ENCODE assay signal across 1 cellular context in the genomic region with DNA sequence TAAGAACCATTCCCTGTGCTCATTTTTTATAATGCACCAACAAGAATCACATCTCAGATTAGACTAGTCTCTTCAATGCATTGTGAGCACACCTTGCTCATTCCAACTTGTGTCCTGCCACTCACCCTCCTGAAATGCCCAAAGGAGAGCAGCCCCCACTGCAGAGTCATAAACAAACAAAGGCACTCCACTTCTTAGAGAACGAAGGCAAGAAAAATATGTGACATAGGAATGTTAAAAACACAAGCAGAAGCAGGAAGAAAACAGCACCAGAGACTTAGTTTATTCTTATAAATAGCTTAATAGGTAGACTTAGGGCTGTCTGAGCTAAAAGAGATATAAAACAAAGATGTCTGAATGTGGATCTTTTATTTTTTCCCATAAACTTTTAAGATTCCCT.
TF ChIP-seq lines count a peak whose summit lies in the region.

No MANE protein-coding gene starts in this region.

TF ChIP-seq in GM23338, 12 proteins besides CTCF, POLR2A, EP300 and RAD21 (continued from another document):
- TF ChIP-seq JUNB (IDR thresholded peaks at IDR 0.05; ENCODE audit: unreplicated experiment): no peak
- TF ChIP-seq, protein P1, sequence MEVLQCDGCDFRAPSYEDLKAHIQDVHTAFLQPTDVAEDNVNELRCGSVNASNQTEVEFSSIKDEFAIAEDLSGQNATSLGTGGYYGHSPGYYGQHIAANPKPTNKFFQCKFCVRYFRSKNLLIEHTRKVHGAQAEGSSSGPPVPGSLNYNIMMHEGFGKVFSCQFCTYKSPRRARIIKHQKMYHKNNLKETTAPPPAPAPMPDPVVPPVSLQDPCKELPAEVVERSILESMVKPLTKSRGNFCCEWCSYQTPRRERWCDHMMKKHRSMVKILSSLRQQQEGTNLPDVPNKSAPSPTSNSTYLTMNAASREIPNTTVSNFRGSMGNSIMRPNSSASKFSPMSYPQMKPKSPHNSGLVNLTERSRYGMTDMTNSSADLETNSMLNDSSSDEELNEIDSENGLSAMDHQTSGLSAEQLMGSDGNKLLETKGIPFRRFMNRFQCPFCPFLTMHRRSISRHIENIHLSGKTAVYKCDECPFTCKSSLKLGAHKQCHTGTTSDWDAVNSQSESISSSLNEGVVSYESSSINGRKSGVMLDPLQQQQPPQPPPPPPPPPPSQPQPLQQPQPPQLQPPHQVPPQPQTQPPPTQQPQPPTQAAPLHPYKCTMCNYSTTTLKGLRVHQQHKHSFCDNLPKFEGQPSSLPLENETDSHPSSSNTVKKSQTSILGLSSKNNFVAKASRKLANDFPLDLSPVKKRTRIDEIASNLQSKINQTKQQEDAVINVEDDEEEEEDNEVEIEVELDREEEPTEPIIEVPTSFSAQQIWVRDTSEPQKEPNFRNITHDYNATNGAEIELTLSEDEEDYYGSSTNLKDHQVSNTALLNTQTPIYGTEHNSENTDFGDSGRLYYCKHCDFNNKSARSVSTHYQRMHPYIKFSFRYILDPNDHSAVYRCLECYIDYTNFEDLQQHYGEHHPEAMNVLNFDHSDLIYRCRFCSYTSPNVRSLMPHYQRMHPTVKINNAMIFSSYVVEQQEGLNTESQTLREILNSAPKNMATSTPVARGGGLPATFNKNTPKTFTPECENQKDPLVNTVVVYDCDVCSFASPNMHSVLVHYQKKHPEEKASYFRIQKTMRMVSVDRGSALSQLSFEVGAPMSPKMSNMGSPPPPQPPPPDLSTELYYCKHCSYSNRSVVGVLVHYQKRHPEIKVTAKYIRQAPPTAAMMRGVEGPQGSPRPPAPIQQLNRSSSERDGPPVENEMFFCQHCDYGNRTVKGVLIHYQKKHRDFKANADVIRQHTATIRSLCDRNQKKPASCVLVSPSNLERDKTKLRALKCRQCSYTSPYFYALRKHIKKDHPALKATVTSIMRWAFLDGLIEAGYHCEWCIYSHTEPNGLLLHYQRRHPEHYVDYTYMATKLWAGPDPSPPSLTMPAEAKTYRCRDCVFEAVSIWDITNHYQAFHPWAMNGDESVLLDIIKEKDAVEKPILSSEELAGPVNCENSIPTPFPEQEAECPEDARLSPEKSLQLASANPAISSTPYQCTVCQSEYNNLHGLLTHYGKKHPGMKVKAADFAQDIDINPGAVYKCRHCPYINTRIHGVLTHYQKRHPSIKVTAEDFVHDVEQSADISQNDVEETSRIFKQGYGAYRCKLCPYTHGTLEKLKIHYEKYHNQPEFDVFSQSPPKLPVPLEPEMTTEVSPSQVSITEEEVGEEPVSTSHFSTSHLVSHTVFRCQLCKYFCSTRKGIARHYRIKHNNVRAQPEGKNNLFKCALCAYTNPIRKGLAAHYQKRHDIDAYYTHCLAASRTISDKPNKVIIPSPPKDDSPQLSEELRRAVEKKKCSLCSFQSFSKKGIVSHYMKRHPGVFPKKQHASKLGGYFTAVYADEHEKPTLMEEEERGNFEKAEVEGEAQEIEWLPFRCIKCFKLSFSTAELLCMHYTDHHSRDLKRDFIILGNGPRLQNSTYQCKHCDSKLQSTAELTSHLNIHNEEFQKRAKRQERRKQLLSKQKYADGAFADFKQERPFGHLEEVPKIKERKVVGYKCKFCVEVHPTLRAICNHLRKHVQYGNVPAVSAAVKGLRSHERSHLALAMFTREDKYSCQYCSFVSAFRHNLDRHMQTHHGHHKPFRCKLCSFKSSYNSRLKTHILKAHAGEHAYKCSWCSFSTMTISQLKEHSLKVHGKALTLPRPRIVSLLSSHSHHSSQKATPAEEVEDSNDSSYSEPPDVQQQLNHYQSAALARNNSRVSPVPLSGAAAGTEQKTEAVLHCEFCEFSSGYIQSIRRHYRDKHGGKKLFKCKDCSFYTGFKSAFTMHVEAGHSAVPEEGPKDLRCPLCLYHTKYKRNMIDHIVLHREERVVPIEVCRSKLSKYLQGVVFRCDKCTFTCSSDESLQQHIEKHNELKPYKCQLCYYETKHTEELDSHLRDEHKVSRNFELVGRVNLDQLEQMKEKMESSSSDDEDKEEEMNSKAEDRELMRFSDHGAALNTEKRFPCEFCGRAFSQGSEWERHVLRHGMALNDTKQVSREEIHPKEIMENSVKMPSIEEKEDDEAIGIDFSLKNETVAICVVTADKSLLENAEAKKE (CRISPR knock-in tag; IDR thresholded peaks at IDR 0.05): no peak
- TF ChIP-seq POLR2AphosphoS5 (IDR thresholded peaks at IDR 0.05; ENCODE audit: low read depth): no peak
- TF ChIP-seq, protein P2, sequence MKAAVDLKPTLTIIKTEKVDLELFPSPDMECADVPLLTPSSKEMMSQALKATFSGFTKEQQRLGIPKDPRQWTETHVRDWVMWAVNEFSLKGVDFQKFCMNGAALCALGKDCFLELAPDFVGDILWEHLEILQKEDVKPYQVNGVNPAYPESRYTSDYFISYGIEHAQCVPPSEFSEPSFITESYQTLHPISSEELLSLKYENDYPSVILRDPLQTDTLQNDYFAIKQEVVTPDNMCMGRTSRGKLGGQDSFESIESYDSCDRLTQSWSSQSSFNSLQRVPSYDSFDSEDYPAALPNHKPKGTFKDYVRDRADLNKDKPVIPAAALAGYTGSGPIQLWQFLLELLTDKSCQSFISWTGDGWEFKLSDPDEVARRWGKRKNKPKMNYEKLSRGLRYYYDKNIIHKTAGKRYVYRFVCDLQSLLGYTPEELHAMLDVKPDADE (IDR thresholded peaks at IDR 0.05): no peak
- TF ChIP-seq, protein P3, sequence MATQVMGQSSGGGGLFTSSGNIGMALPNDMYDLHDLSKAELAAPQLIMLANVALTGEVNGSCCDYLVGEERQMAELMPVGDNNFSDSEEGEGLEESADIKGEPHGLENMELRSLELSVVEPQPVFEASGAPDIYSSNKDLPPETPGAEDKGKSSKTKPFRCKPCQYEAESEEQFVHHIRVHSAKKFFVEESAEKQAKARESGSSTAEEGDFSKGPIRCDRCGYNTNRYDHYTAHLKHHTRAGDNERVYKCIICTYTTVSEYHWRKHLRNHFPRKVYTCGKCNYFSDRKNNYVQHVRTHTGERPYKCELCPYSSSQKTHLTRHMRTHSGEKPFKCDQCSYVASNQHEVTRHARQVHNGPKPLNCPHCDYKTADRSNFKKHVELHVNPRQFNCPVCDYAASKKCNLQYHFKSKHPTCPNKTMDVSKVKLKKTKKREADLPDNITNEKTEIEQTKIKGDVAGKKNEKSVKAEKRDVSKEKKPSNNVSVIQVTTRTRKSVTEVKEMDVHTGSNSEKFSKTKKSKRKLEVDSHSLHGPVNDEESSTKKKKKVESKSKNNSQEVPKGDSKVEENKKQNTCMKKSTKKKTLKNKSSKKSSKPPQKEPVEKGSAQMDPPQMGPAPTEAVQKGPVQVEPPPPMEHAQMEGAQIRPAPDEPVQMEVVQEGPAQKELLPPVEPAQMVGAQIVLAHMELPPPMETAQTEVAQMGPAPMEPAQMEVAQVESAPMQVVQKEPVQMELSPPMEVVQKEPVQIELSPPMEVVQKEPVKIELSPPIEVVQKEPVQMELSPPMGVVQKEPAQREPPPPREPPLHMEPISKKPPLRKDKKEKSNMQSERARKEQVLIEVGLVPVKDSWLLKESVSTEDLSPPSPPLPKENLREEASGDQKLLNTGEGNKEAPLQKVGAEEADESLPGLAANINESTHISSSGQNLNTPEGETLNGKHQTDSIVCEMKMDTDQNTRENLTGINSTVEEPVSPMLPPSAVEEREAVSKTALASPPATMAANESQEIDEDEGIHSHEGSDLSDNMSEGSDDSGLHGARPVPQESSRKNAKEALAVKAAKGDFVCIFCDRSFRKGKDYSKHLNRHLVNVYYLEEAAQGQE (IDR thresholded peaks at IDR 0.05; ENCODE audit: unreplicated experiment): no peak
